ENCODE assay signal across 1 cellular context in the genomic region with DNA sequence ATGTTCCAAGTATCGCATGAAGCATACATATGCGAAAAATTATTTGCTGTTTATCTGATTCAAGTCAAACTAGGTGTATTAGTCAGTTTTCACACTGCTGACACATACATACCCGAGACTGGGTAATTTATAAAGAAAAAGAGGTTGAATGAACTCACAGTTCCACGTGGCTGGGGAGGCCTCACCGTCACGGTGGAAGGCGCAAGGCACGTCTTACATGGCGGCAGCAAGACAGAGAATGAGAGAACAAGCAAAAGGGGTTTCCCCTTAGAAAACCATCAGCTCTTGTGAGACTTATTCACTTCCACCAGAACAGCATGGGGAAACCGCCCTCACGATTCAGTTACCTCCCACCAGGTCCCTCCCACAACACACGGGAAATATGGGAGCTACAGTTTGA.
A peak's percentile ranks its signal among the peaks of the same experiment; 100 is the strongest.
TF ChIP-seq lines count a peak whose summit lies in the region.

No MANE protein-coding gene starts in this region.

TF ChIP-seq in K562, 482 proteins besides CTCF, POLR2A, EP300 and RAD21:
- TF ChIP-seq, protein P1, sequence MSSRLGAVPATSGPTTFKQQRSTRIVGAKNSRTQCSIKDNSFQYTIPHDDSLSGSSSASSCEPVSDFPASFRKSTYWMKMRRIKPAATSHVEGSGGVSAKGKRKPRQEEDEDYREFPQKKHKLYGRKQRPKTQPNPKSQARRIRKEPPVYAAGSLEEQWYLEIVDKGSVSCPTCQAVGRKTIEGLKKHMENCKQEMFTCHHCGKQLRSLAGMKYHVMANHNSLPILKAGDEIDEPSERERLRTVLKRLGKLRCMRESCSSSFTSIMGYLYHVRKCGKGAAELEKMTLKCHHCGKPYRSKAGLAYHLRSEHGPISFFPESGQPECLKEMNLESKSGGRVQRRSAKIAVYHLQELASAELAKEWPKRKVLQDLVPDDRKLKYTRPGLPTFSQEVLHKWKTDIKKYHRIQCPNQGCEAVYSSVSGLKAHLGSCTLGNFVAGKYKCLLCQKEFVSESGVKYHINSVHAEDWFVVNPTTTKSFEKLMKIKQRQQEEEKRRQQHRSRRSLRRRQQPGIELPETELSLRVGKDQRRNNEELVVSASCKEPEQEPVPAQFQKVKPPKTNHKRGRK (tag; IDR thresholded peaks at IDR 0.05), result no peak
- TF ChIP-seq ARID1B (IDR thresholded peaks at IDR 0.05) (no peak), ZNF431 (CRISPR knock-in tag; IDR thresholded peaks at IDR 0.05) (peak; percentile 73; the same call in 1 of the 2 replicates), TAF9B (IDR thresholded peaks at IDR 0.05; ENCODE audit: partially characterized antibody) (no peak), HIVEP1 (CRISPR knock-in tag; IDR thresholded peaks at IDR 0.05) (no peak), PTRF (tag; IDR thresholded peaks at IDR 0.05) (no peak)
